Comparison of ENCODE assay signal across 8 cellular contexts in the genomic region with DNA sequence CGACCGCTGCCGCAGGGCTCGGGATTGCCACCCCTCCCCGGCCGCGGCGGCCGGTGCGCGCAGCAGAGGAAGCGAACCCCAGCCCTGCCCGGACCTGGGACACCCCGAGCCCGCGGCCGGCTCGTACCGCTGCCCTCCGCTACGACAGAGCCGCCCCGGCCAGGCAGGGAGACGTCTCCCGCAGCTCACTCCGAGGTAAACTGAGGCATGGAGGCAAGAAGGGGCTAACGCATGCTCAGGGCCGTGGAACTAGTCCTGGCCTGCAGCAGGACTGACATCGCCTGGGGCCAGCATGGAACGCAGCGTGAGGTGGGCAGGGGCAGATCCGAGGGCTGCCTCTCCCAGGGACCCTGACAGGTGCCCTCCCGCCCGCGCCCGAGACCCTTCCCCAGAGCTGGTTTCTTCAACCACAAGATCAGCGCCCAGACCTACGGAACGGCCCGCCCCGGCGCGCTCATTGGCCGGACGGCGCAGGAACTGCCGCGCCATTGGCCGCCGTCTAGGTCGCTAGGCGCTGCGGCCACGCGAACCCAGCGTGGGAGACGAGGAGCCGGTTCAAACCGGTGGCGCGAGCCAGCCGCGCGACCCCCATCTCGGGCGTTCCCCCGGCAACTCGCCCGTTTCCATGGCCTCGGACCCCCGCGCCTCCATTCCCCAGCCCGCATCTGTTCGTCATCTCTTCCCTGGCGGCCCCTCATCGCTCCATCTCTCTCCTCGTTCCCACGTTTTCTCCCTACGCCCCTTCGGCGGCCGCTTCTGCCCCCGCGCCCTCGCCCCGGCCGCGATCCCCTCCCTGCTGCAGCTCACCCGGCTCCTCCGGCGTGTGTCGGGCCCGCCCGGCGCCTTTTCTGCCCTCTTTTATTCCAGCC. TPM values are rescaled to one million over a fixed set of nuclear protein-coding genes. Genes with fewer than 3 reads are reported as not detected.
DNase-seq lines count a peak whose midpoint lies in the region; ATAC-seq and TF ChIP-seq lines count a peak whose summit lies in the region.

A gene (minus strand): TSS at position 848 of the 869 bp plus-strand sequence. CDS start 960 bp downstream, outside the sequence.

- H3K9me3 ChIP-seq in CD4-positive, alpha-beta T cell (ENCODE audit: control insufficient read depth, low read length), result no peaks in the 10 kb centered on the region
- H3K9me3 ChIP-seq in OCI-LY1 (ENCODE audit: low read length) (no peaks in the 10 kb centered on the region), esophagus (ENCODE audit: control insufficient read depth in 2 of 2, insufficient read depth in 1 of 2, low read depth in 1 of 2, low read length in 1 of 2) (no peaks in the 10 kb centered on the region)

- H2AFZ ChIP-seq in OCI-LY1 (ENCODE audit: low read length), result no peak within 1 kb of the TSS

- peak within 1 kb of the TSS; percentile 92 for H3K9ac ChIP-seq in OCI-LY1 (ENCODE audit: low read length)

- intact Hi-C loops in CD4-positive, alpha-beta T cell (cut with DNase I, micrococcal nuclease), result loop anchor here (1.0 to 10.0 kb wide), 8 partner anchors 21 to 421 kb away; a partner anchor contains a TSS

- H3K9me3 Mint-ChIP-seq in CD4-positive, alpha-beta T cell, result no peaks in the 10 kb centered on the region
- no peaks in the 10 kb centered on the region for H3K9me3 Mint-ChIP-seq in activated T-cell treated with anti-CD3 and anti-CD28 coated beads, Interleukin-2, amount 50 U/mL, for 4 hours

- no peaks in the 10 kb centered on the region for H3K27me3 ChIP-seq in CD4-positive, alpha-beta T cell (ENCODE audit: control insufficient read depth, insufficient read depth, low read length)
- H3K27me3 ChIP-seq in OCI-LY1 (ENCODE audit: insufficient read depth, low read length) (no peaks in the 10 kb centered on the region), esophagus (ENCODE audit: control insufficient read depth in 1 of 2, insufficient read depth in 2 of 2, low read length in 2 of 2) (no peaks in the 10 kb centered on the region)

- TF ChIP-seq CTCF in CD4-positive, alpha-beta T cell (IDR thresholded peaks at IDR 0.05), result no peak
- TF ChIP-seq CTCF in OCI-LY1 (IDR thresholded peaks at IDR 0.05; ENCODE audit: low read length), result no peak

- H4K20me1 ChIP-seq in OCI-LY1 (ENCODE audit: insufficient read depth, low read length), result no peaks in the 10 kb centered on the region

- peak; percentile 75 for ATAC-seq in CD4-positive, alpha-beta T cell (ENCODE audit: poor library complexity)
- peak; percentile 45 for ATAC-seq in GM19438 (IDR thresholded peaks at IDR 0.05; ENCODE audit: low read depth, unreplicated experiment)
- peak; percentile 86 for ATAC-seq in activated T-cell treated with anti-CD3 and anti-CD28 coated beads, Interleukin-2, amount 50 U/mL, for 4 hours

- peaks cover 24% of the 10 kb centered on the region for H3K79me2 ChIP-seq in OCI-LY1 (ENCODE audit: insufficient read depth, low read length)

- H3F3A ChIP-seq in OCI-LY1 (ENCODE audit: insufficient read depth, low read length), result no peaks in the 10 kb centered on the region

- POLR2A ChIA-PET in CD4-positive, alpha-beta T cell (lab: Charles Lee), result interaction anchor here (0.6 to 3.8 kb wide), 10 partner anchors 9 to 638 kb away, joined by 3 to 44 read pairs (median 6); a partner anchor contains a TSS

- peak within 1 kb of the TSS; percentile 46 for H3K27ac ChIP-seq in CD4-positive, alpha-beta T cell (ENCODE audit: low read depth, low read length)
- H3K27ac ChIP-seq in OCI-LY1 (ENCODE audit: low read depth, low read length, poor library complexity, severe bottlenecking) (peak within 1 kb of the TSS; percentile 96), esophagus (ENCODE audit: low read depth in 2 of 2, low read length in 1 of 2) (peak within 1 kb of the TSS; percentile 66 to 72)

- H3K27ac Mint-ChIP-seq in CD4-positive, alpha-beta T cell, result peak within 1 kb of the TSS; percentile 77

- WGBS in esophagus, 2 donors, result 0 to 1% methylated on average over 79 to 95 of the region's 95 CpGs

- H3K4me3 ChIP-seq in OCI-LY1 (ENCODE audit: low read depth, low read length, poor library complexity, severe bottlenecking), result peak within 1 kb of the TSS; percentile 92
- peak within 1 kb of the TSS; percentile 52 to 64 for H3K4me3 ChIP-seq in esophagus (ENCODE audit: low read depth in 1 of 2, low read length in 2 of 2)

- no peaks in the 10 kb centered on the region for H3K9me2 ChIP-seq in OCI-LY1 (ENCODE audit: low read depth, low read length)

- peak within 1 kb of the TSS; percentile 96 for H3K4me3 Mint-ChIP-seq in CD4-positive, alpha-beta T cell
- H3K4me3 Mint-ChIP-seq in activated T-cell treated with anti-CD3 and anti-CD28 coated beads, Interleukin-2, amount 50 U/mL, for 4 hours, result peak within 1 kb of the TSS; percentile 85

- peaks cover 23% of the 10 kb centered on the region for H3K4me1 Mint-ChIP-seq in CD4-positive, alpha-beta T cell (ENCODE audit: low read depth)
- peaks cover 19% of the 10 kb centered on the region for H3K4me1 Mint-ChIP-seq in activated T-cell treated with anti-CD3 and anti-CD28 coated beads, Interleukin-2, amount 50 U/mL, for 4 hours (ENCODE audit: low read depth)

- CTCF ChIA-PET in CD4-positive, alpha-beta T cell (lab: Charles Lee), result interaction anchor here (2.0 to 3.1 kb wide), 2 partner anchors 21 to 54 kb away, joined by 8 to 11 read pairs; a partner anchor contains a TSS

- peak; percentile 50 to 75 (median 65) for DNase-seq in CD4-positive, alpha-beta T cell
- DNase-seq in HS-27A (ENCODE audit: low read depth) (peak; percentile 15), mucosa of gallbladder (ENCODE audit: low spot score) (peak; percentile 82)
- peak; percentile 64 for DNase-seq in activated T-cell treated with anti-CD3 and anti-CD28 coated beads, Interleukin-2, amount 50 U/mL, for 4 hours
- DNase-seq in stimulated activated CD8-positive, alpha-beta memory T cell treated with anti-CD3 and anti-CD28 coated beads, Interleukin-4, amount 100 ng/mL, for 24 hours (ENCODE audit: low read depth), result peak; percentile 69

- peaks cover 43% of the 10 kb centered on the region for H3K36me3 ChIP-seq in OCI-LY1 (ENCODE audit: insufficient read depth, low read length)
- no peaks in the 10 kb centered on the region for H3K36me3 ChIP-seq in esophagus (ENCODE audit: control insufficient read depth in 2 of 2, insufficient read depth in 2 of 2, low read length in 1 of 2)

- no peaks in the 10 kb centered on the region for H3K27me3 Mint-ChIP-seq in CD4-positive, alpha-beta T cell
- peaks cover 4% of the 10 kb centered on the region for H3K27me3 Mint-ChIP-seq in activated T-cell treated with anti-CD3 and anti-CD28 coated beads, Interleukin-2, amount 50 U/mL, for 4 hours (ENCODE audit: low read depth)

- peaks cover 43% of the 10 kb centered on the region for H3K4me1 ChIP-seq in OCI-LY1 (ENCODE audit: insufficient read depth, low read length, severe bottlenecking)
- H3K4me1 ChIP-seq in esophagus (ENCODE audit: control insufficient read depth in 2 of 2, insufficient read depth in 2 of 2, low read length in 1 of 2), result peaks cover 0 to 12% of the 10 kb centered on the region in 2 donors

- H3K4me2 ChIP-seq in OCI-LY1 (ENCODE audit: low read length), result peak within 1 kb of the TSS; percentile 96

- H3K36me3 Mint-ChIP-seq in CD4-positive, alpha-beta T cell (ENCODE audit: low read depth), result peaks cover 7% of the 10 kb centered on the region
- no peaks in the 10 kb centered on the region for H3K36me3 Mint-ChIP-seq in activated T-cell treated with anti-CD3 and anti-CD28 coated beads, Interleukin-2, amount 50 U/mL, for 4 hours (ENCODE audit: insufficient read depth)

RNA-seq across cellular contexts. Expression of the gene that starts here (rescaled TPM):
- 10 to 100 TPM in 1 of 2 experiments, 1 to 10 TPM in 1; 9.0 to 10.2 TPM for total RNA-seq in CD4-positive, alpha-beta T cell
- 1 to 10 TPM; 4.1 to 9.4 (median 5.0) TPM for total RNA-seq in activated T-cell treated with anti-CD3 and anti-CD28 coated beads, Interleukin-2, amount 50 U/mL, for 4 hours
- polyA plus RNA-seq in esophagus, result 1 to 10 TPM; 2.1 to 2.2 TPM
- total RNA-seq in mucosa of gallbladder, result 27.0 TPM

Comparison
In these comparisons a context has a peak if more than half of its experiments do, and no peak if none do; other contexts are left out.
1. Peak in every context shown above with its lines: DNase-seq, ATAC-seq, H3K4me3 ChIP-seq and H3K27ac ChIP-seq.
2. DNase-seq: peak in every context shown above with its lines; median percentile 82 in mucosa of gallbladder; 69 in stimulated activated CD8-positive, alpha-beta memory T cell treated with anti-CD3 and anti-CD28 coated beads, Interleukin-4, amount 100 ng/mL, for 24 hours; 65 in CD4-positive, alpha-beta T cell; 64 in activated T-cell treated with anti-CD3 and anti-CD28 coated beads, Interleukin-2, amount 50 U/mL, for 4 hours; 15 in HS-27A.
3. H3K27ac ChIP-seq: peak in every context shown above with its lines; median percentile 96 in OCI-LY1; 69 in esophagus; 46 in CD4-positive, alpha-beta T cell.